ENCODE assay signal across 21 cellular contexts in genomic region chr1:64896546-64896945, GRCh38.
DNase-seq lines count a peak whose midpoint lies in the region; ATAC-seq, FAIRE-seq and TF ChIP-seq lines count a peak whose summit lies in the region.
"Had no signal": no experiment of that assay in that cellular context is flagged by ENCODE, and none has a peak within 500 bp of the region (broad histone marks: within the 10 kb centered on the region; RNA-seq: fewer than 3 reads in every experiment).

No MANE protein-coding gene starts in this region.

- no peaks in the 10 kb centered on the region for H3K27me3 Mint-ChIP-seq in activated CD4-positive, alpha-beta T cell treated with anti-CD3 and anti-CD28 coated beads for 36 hours
- H3K27me3 Mint-ChIP-seq in activated T-helper 17 cell treated with anti-CD3 and anti-CD28 coated beads, Interleukin-2, amount 50 U/mL, for 72 hours: no peaks in the 10 kb centered on the region

- H3K4me3 ChIP-seq in kidney (ENCODE audit: low read length in 2 of 2) (peak overlapping the region in 1 of 2 donors; percentile 11), suprapubic skin (no peak overlapping the region), H7 (ENCODE audit: insufficient read depth, low read depth, low read length) (no peak overlapping the region), uterus (no peak overlapping the region)

- H3K9ac ChIP-seq in kidney (ENCODE audit: low read length in 2 of 2): no peak overlapping the region

- no peak for DNase-seq in activated CD4-positive, alpha-beta T cell treated with anti-CD3 and anti-CD28 coated beads for 36 hours
- DNase-seq in activated CD4-positive, alpha-beta T cell treated with anti-CD3 and anti-CD28 coated beads for 48 hours: no peak
- no peak for DNase-seq in kidney
- no peak for DNase-seq in suprapubic skin (ENCODE audit: low spot score in 2 of 2)
- DNase-seq in nucleus accumbens (lab: John Stamatoyannopoulos, UW): no peak
- DNase-seq in H7: no peak
- DNase-seq in uterus: no peak
- DNase-seq: activated CD4-positive, alpha-beta T cell treated with anti-CD3 and anti-CD28 coated beads, Interleukin-2, amount 50 U/mL, for 4 hours; effector CD4-positive, alpha-beta T cell; GOT3; NCI-H1930; NCI-H748 treated with DMSO at 0.1 percent for 48 hours; retina; stimulated activated CD4-positive, alpha-beta T cell treated with anti-CD3 and anti-CD28 coated beads, Interleukin-2, amount 100 ng/mL, for 48 hours; T-helper 9 cell had no signal

- TF ChIP-seq CTCF in kidney (IDR thresholded peaks at IDR 0.05; ENCODE audit: borderline replicate concordance, extremely low read depth, insufficient read depth): no peak
- TF ChIP-seq CTCF in suprapubic skin (IDR thresholded peaks at IDR 0.05): no peak
- no peak for TF ChIP-seq CTCF in uterus (IDR thresholded peaks at IDR 0.05)

- POLR2A ChIA-PET in activated CD4-positive, alpha-beta T cell treated with anti-CD3 and anti-CD28 coated beads for 36 hours (lab: Charles Lee): interaction anchor here (2.3 kb wide), 1 partner anchor 15 kb away, joined by 6 read pairs; no protein-coding TSS in a partner anchor

- H3K36me3 Mint-ChIP-seq in activated CD4-positive, alpha-beta T cell treated with anti-CD3 and anti-CD28 coated beads for 36 hours (ENCODE audit: low read depth): peaks cover 8% of the 10 kb centered on the region
- no peaks in the 10 kb centered on the region for H3K36me3 Mint-ChIP-seq in activated T-helper 17 cell treated with anti-CD3 and anti-CD28 coated beads, Interleukin-2, amount 50 U/mL, for 72 hours (ENCODE audit: low read depth)
- H3K36me3 Mint-ChIP-seq: brain had no signal

- H3K27me3 ChIP-seq in suprapubic skin: no peaks in the 10 kb centered on the region
- H3K27me3 ChIP-seq in H7 (ENCODE audit: control insufficient read depth, insufficient read depth, low read length): no peaks in the 10 kb centered on the region
- H3K27me3 ChIP-seq in uterus: no peaks in the 10 kb centered on the region

- intact Hi-C loops in activated CD4-positive, alpha-beta T cell treated with anti-CD3 and anti-CD28 coated beads for 36 hours (cut with DNase I, micrococcal nuclease): loop anchor here in 1 of 2 experiments (5.0 kb wide), 1 partner anchor 106 kb away; no protein-coding TSS in a partner anchor
- intact Hi-C loops in kidney (cut with DNase I) (no loop called here), uterus (cut with DNase I; ENCODE audit: low total_unique reads) (no loop called here)

- no peak for ATAC-seq in activated CD4-positive, alpha-beta T cell treated with anti-CD3 and anti-CD28 coated beads for 36 hours
- ATAC-seq in activated T-helper 17 cell treated with anti-CD3 and anti-CD28 coated beads, Interleukin-2, amount 50 U/mL, for 72 hours (replicated peaks): no peak
- ATAC-seq: Right ventricle myocardium inferior; stimulated activated effector memory CD8-positive, alpha-beta T cell treated with anti-CD3 and anti-CD28 coated beads, Interleukin-12 subunit alpha, Interleukin-12 subunit beta, amount 100 ng/mL, for 72 hours had no signal

- H3K36me3 ChIP-seq in kidney (ENCODE audit: control insufficient read depth in 1 of 2, insufficient read depth in 2 of 2, low read length in 2 of 2) (no peaks in the 10 kb centered on the region), suprapubic skin (no peaks in the 10 kb centered on the region), H7 (replicated peaks; ENCODE audit: control insufficient read depth, insufficient read depth, low read length) (no peaks in the 10 kb centered on the region), uterus (no peaks in the 10 kb centered on the region)

- no peak for TF ChIP-seq EP300 in suprapubic skin (IDR thresholded peaks at IDR 0.05)

- WGBS in suprapubic skin: 68% methylated on average over 8 of the region's 8 CpGs

- CTCF ChIA-PET in activated CD4-positive, alpha-beta T cell treated with anti-CD3 and anti-CD28 coated beads for 36 hours (lab: Charles Lee): interaction anchor here (1.0 to 1.2 kb wide), 2 partner anchors 9 to 14 kb away, joined by 3 to 4 read pairs; no protein-coding TSS in a partner anchor

- TF ChIP-seq POLR2A in suprapubic skin (IDR thresholded peaks at IDR 0.05) (no peak), uterus (IDR thresholded peaks at IDR 0.05) (no peak)

- H3K4me1 Mint-ChIP-seq in activated CD4-positive, alpha-beta T cell treated with anti-CD3 and anti-CD28 coated beads for 36 hours: peaks cover 94% of the 10 kb centered on the region
- H3K4me1 Mint-ChIP-seq in activated T-helper 17 cell treated with anti-CD3 and anti-CD28 coated beads, Interleukin-2, amount 50 U/mL, for 72 hours: peaks cover 80% of the 10 kb centered on the region

- no peaks in the 10 kb centered on the region for H3K9me3 Mint-ChIP-seq in activated CD4-positive, alpha-beta T cell treated with anti-CD3 and anti-CD28 coated beads for 36 hours (ENCODE audit: low read depth)
- H3K9me3 Mint-ChIP-seq in activated T-helper 17 cell treated with anti-CD3 and anti-CD28 coated beads, Interleukin-2, amount 50 U/mL, for 72 hours: no peaks in the 10 kb centered on the region
- H3K9me3 Mint-ChIP-seq: brain; stimulated activated effector memory CD8-positive, alpha-beta T cell treated with anti-CD3 and anti-CD28 coated beads, Interleukin-12 subunit alpha, Interleukin-12 subunit beta, amount 100 ng/mL, for 72 hours had no signal

- FAIRE-seq in kidney (lab: Jason Lieb, UNC): no peak
- FAIRE-seq: islet of Langerhans had no signal

- H3K9me3 ChIP-seq in kidney (ENCODE audit: control insufficient read depth in 1 of 2, low read length in 2 of 2): no peaks in the 10 kb centered on the region
- H3K9me3 ChIP-seq in suprapubic skin: no peaks in the 10 kb centered on the region
- no peaks in the 10 kb centered on the region for H3K9me3 ChIP-seq in uterus

- H3K27ac ChIP-seq in kidney (ENCODE audit: low read depth in 2 of 2, low read length in 2 of 2): peak overlapping the region; percentile 20 to 41
- peak overlapping the region; percentile 75 for H3K27ac ChIP-seq in suprapubic skin
- H3K27ac ChIP-seq in uterus: peak overlapping the region in 1 of 2 donors; percentile 47
- H3K27ac ChIP-seq: 22Rv1 had no signal

- no peak overlapping the region for H3K27ac Mint-ChIP-seq in activated CD4-positive, alpha-beta T cell treated with anti-CD3 and anti-CD28 coated beads for 36 hours
- H3K27ac Mint-ChIP-seq in activated T-helper 17 cell treated with anti-CD3 and anti-CD28 coated beads, Interleukin-2, amount 50 U/mL, for 72 hours: peak overlapping the region; percentile 70
- H3K27ac Mint-ChIP-seq: stimulated activated effector memory CD8-positive, alpha-beta T cell treated with anti-CD3 and anti-CD28 coated beads, Interleukin-12 subunit alpha, Interleukin-12 subunit beta, amount 100 ng/mL, for 72 hours had no signal

- H3K4me3 Mint-ChIP-seq in activated CD4-positive, alpha-beta T cell treated with anti-CD3 and anti-CD28 coated beads for 36 hours: peak overlapping the region; percentile 29
- peak overlapping the region; percentile 29 for H3K4me3 Mint-ChIP-seq in activated T-helper 17 cell treated with anti-CD3 and anti-CD28 coated beads, Interleukin-2, amount 50 U/mL, for 72 hours
- H3K4me3 Mint-ChIP-seq: brain; stimulated activated effector memory CD8-positive, alpha-beta T cell treated with anti-CD3 and anti-CD28 coated beads, Interleukin-12 subunit alpha, Interleukin-12 subunit beta, amount 100 ng/mL, for 72 hours had no signal

- peaks cover 28 to 35% of the 10 kb centered on the region in 2 donors for H3K4me1 ChIP-seq in kidney (ENCODE audit: control insufficient read depth in 1 of 2, insufficient read depth in 1 of 2, low read depth in 1 of 2, low read length in 2 of 2)
- H3K4me1 ChIP-seq in suprapubic skin: peaks cover 71% of the 10 kb centered on the region
- peaks cover 9 to 12% of the 10 kb centered on the region in 2 donors for H3K4me1 ChIP-seq in uterus
